ENCODE assay signal across 8 cellular contexts in genomic region chr2:85888020-85888744, GRCh38. TPM values are rescaled to one million over a fixed set of nuclear protein-coding genes. Genes with fewer than 3 reads are reported as not detected.
DNase-seq lines count a peak whose midpoint lies in the region; ATAC-seq and TF ChIP-seq lines count a peak whose summit lies in the region.

No MANE protein-coding gene starts in this region.

- peak overlapping the region; percentile 93 for H2AFZ ChIP-seq in GM23338

- no peaks in the 10 kb centered on the region for H3K9me2 ChIP-seq in GM23338 (ENCODE audit: insufficient read depth)

- peak; percentile 59 for DNase-seq in GM23338 (ENCODE audit: low spot score)
- DNase-seq in T-helper 17 cell: peak in 1 of 3 donors; percentile 9
- DNase-seq in body of pancreas: peak; percentile 20 to 41 (median 25)
- peak; percentile 61 for DNase-seq in left kidney (ENCODE audit: low read depth, low spot score)
- DNase-seq in stimulated activated CD4-positive, alpha-beta T cell treated with anti-CD3 and anti-CD28 coated beads, Interleukin-4, amount 100 ng/mL, for 4 hours: peak; percentile 23 to 27
- no peak for DNase-seq in DMS153 treated with DMSO at 0.1 percent for 48 hours (lab: John Stamatoyannopoulos, UW; ENCODE audit: unreplicated experiment)

- H3F3A ChIP-seq in GM23338 (replicated peaks; ENCODE audit: low read depth): no peaks in the 10 kb centered on the region

- H3K27me3 Mint-ChIP-seq in GM23338 (ENCODE audit: insufficient read depth, low read depth, poor library complexity): peaks cover 23% of the 10 kb centered on the region
- H3K27me3 Mint-ChIP-seq in T-helper 17 cell: no peaks in the 10 kb centered on the region

- H3K4me1 Mint-ChIP-seq in GM23338 (peaks cover 28% of the 10 kb centered on the region), T-helper 17 cell (peaks cover 45% of the 10 kb centered on the region)

- TF ChIP-seq POLR2A in body of pancreas (IDR thresholded peaks at IDR 0.05): no peak

- H3K4me1 ChIP-seq in GM23338 (ENCODE audit: insufficient read depth) (no peaks in the 10 kb centered on the region; the same call in 1 of the 2 replicates), body of pancreas (peaks cover 26% of the 10 kb centered on the region)

- H3K27me3 ChIP-seq in GM23338 (ENCODE audit: insufficient read depth) (peaks cover 30% of the 10 kb centered on the region), body of pancreas (no peaks in the 10 kb centered on the region)

- H3K9me3 ChIP-seq in T-helper 17 cell (ENCODE audit: control insufficient read depth, low read length, poor library complexity, severe bottlenecking) (no peaks in the 10 kb centered on the region), body of pancreas (no peaks in the 10 kb centered on the region)

- H3K4me3 Mint-ChIP-seq in GM23338: peak overlapping the region; percentile 78
- peak overlapping the region; percentile 91 for H3K4me3 Mint-ChIP-seq in T-helper 17 cell

- no peak for TF ChIP-seq CTCF in C4-2B (conservative IDR thresholded peaks at IDR 0.05)
- TF ChIP-seq CTCF in GM23338 (conservative IDR thresholded peaks at IDR 0.05; ENCODE audit: low read depth in 2 of 2): no peak
- TF ChIP-seq CTCF in body of pancreas (IDR thresholded peaks at IDR 0.05): no peak

- 0 out of 2 replicates have a peak, but pooled peaks cover 3% of the 10 kb centered on the region for H3K79me2 ChIP-seq in GM23338 (replicated peaks; ENCODE audit: insufficient read depth)

- H3K36me3 Mint-ChIP-seq in GM23338 (ENCODE audit: low read depth) (peaks cover 3% of the 10 kb centered on the region), T-helper 17 cell (ENCODE audit: low read depth) (peaks cover 3% of the 10 kb centered on the region)

- peak overlapping the region; percentile 67 for H3K27ac ChIP-seq in C4-2B
- H3K27ac ChIP-seq in GM23338 (ENCODE audit: low read depth): no peak overlapping the region
- peak overlapping the region; percentile 22 to 81 (median 78) for H3K27ac ChIP-seq in body of pancreas

- no peak overlapping the region for H3K27ac Mint-ChIP-seq in GM23338
- peak overlapping the region; percentile 91 for H3K27ac Mint-ChIP-seq in T-helper 17 cell

- peak; percentile 27 for ATAC-seq in GM23338
- ATAC-seq in T-helper 17 cell: peak; percentile 26
- no peak for ATAC-seq in body of pancreas
- no peak for ATAC-seq in HG02588 (IDR thresholded peaks at IDR 0.05; ENCODE audit: unreplicated experiment)

- peaks cover 6% of the 10 kb centered on the region; the same call in 1 of the 2 replicates for H4K20me1 ChIP-seq in GM23338 (replicated peaks; ENCODE audit: insufficient read depth)

- intact Hi-C loops in body of pancreas (cut with DNase I): loop anchor here (10.0 kb wide), 2 partner anchors 53 to 187 kb away; no protein-coding TSS in a partner anchor

- 1% methylated on average over 54 of the region's 57 CpGs; no CpG with 5 or more reads in 1 of the 2 donors for WGBS in body of pancreas, 2 donors

- peak overlapping the region; percentile 99 for H3K4me2 ChIP-seq in GM23338

- H3K36me3 ChIP-seq in GM23338 (ENCODE audit: insufficient read depth) (no peaks in the 10 kb centered on the region), body of pancreas (replicated peaks in 1 of 2; ENCODE audit: insufficient read depth in 1 of 2, low read depth in 2 of 2) (no peaks in the 10 kb centered on the region)

- H3K4me3 ChIP-seq in GM23338 (peak overlapping the region; percentile 75), body of pancreas (peak overlapping the region; percentile 53 to 57)

- H3K9me3 Mint-ChIP-seq in GM23338: peaks cover 3% of the 10 kb centered on the region

TF ChIP-seq in GM23338, 12 proteins besides CTCF, POLR2A, EP300 and RAD21:
- no peak for TF ChIP-seq REST (IDR thresholded peaks at IDR 0.05; ENCODE audit: unreplicated experiment)
- TF ChIP-seq ZNF331 (CRISPR knock-in tag; IDR thresholded peaks at IDR 0.05; ENCODE audit: low read depth): no peak
- no peak for TF ChIP-seq JUNB (IDR thresholded peaks at IDR 0.05; ENCODE audit: unreplicated experiment)
- peak; percentile 17 for TF ChIP-seq EZH2 (IDR thresholded peaks at IDR 0.05; ENCODE audit: low read depth, unreplicated experiment)

RNA-seq across cellular contexts. Expression of gene ST3GAL5, which starts 0.6 kb away (rescaled TPM):
- 7.9 and 8.9 TPM in 2 replicates for total RNA-seq in GM23338 (2014; rRNA removed; shearing (Covaris generic))
- polyA plus RNA-seq in GM23338 (2016; fragmentation: Nextera tagmentation; extraction: Ambion mirVana): 2.8 and 3.2 TPM in 2 replicates
- total RNA-seq in T-helper 17 cell (10 to 100 TPM; 26.6 to 34.3 TPM), body of pancreas (10 to 100 TPM in 1 of 2 donors, 1 to 10 TPM in 1; 8.6 to 18.8 TPM)

Comparison
In these comparisons a context has a peak if more than half of its experiments do, and no peak if none do; other contexts are left out.
1. ATAC-seq: peak in GM23338 (single experiment) and T-helper 17 cell (single experiment); none in body of pancreas (single experiment) and HG02588 (single experiment).